ENCODE assay signal across 1 cellular context in the genomic region with DNA sequence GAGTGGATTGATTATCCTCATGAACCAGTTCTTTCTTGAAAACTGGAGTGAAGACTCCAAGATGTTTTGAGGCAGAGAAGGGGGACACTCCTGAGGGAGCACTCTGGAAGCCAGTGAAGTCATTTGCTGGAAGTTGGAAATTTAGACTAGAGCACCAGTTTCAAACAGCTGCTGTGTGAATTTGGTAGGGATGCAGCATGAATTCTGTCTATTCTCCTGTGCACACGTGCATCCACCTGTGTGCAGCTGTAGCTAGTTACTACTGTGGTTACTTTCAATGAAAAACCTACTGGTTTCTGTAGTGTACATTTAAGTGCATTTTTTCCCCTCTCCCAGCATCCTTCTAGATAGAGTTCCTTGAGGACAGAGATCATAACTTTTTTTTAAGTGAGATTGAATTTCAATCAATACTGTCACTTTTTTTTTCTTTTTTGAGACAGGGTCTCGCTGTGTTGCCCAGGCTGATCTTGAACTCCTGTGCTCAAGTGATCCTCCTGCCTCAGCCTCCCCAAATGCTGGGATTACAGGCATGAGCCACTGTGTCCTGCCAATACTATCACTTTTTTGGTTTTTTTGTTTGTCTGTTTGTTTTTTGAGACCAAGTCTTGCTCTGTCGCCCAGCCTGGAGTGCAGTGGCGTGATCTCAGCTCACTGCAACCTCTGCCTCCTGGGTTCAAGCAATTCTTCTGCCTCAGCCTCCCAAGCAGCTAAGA.
A peak's percentile ranks its signal among the peaks of the same experiment; 100 is the strongest.
TF ChIP-seq lines count a peak whose summit lies in the region.

No MANE protein-coding gene starts in this region.

TF ChIP-seq in GM12878, 131 proteins besides CTCF, POLR2A, EP300 and RAD21 (continued from another document):
- TF ChIP-seq, protein P1, sequence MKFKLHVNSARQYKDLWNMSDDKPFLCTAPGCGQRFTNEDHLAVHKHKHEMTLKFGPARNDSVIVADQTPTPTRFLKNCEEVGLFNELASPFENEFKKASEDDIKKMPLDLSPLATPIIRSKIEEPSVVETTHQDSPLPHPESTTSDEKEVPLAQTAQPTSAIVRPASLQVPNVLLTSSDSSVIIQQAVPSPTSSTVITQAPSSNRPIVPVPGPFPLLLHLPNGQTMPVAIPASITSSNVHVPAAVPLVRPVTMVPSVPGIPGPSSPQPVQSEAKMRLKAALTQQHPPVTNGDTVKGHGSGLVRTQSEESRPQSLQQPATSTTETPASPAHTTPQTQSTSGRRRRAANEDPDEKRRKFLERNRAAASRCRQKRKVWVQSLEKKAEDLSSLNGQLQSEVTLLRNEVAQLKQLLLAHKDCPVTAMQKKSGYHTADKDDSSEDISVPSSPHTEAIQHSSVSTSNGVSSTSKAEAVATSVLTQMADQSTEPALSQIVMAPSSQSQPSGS (IDR thresholded peaks at IDR 0.05; ENCODE audit: low read length) = no peak
- TF ChIP-seq ATF7 (IDR thresholded peaks at IDR 0.05; ENCODE audit: low read depth) (no peak), NFYA (IDR thresholded peaks at IDR 0.05; ENCODE audit: borderline replicate concordance, low read depth, low read length) (no peak), NFIC (IDR thresholded peaks at IDR 0.05; ENCODE audit: low read depth, low read length) (no peak), ZNF24 (IDR thresholded peaks at IDR 0.05) (0 out of 2 replicates have a peak, but pooled peaks have one; percentile 26), BHLHE40 (IDR thresholded peaks at IDR 0.05; ENCODE audit: borderline replicate concordance in 1 of 2, low read depth in 2 of 2, low read length in 1 of 2) (peak; percentile 62 to 78; a peak in 3 of 4 replicates), POU2F2 (IDR thresholded peaks at IDR 0.05; ENCODE audit: borderline replicate concordance, low read depth, low read length) (no peak), IKZF1 (conservative IDR thresholded peaks at IDR 0.05) (peak; percentile 24; the same call in 1 of the 2 replicates), SUPT20H (IDR thresholded peaks at IDR 0.05; ENCODE audit: borderline replicate concordance, control insufficient read depth, low read depth, low read length) (no peak), TCF12 (IDR thresholded peaks at IDR 0.05; ENCODE audit: low read depth, low read length) (peak; percentile 70; the same call in 1 of the 2 replicates), BACH1 (IDR thresholded peaks at IDR 0.05; ENCODE audit: borderline replicate concordance) (no peak), EED (IDR thresholded peaks at IDR 0.05; ENCODE audit: low read depth) (peak; percentile 57), RUNX3 (IDR thresholded peaks at IDR 0.05; ENCODE audit: low read length) (peak; percentile 78), TARDBP (IDR thresholded peaks at IDR 0.05; ENCODE audit: borderline replicate concordance) (no peak), CEBPB (IDR thresholded peaks at IDR 0.05; ENCODE audit: borderline replicate concordance in 1 of 2, low read depth in 2 of 2, low read length in 2 of 2) (no peak), RB1 (IDR thresholded peaks at IDR 0.05; ENCODE audit: borderline replicate concordance) (no peak), HDGF (IDR thresholded peaks at IDR 0.05) (peak; percentile 69; the same call in 1 of the 2 replicates), MXI1 (IDR thresholded peaks at IDR 0.05; ENCODE audit: low read depth, low read length) (peak; percentile 22; the same call in 1 of the 2 replicates), TCF3 (IDR thresholded peaks at IDR 0.05; ENCODE audit: borderline replicate concordance, insufficient read depth, low read depth, low read length) (peak; percentile 71; the same call in 1 of the 2 replicates), EZH2 (IDR thresholded peaks at IDR 0.05; ENCODE audit: borderline replicate concordance, control insufficient read depth, low read depth, low read length) (no peak)
- TF ChIP-seq, protein P2, sequence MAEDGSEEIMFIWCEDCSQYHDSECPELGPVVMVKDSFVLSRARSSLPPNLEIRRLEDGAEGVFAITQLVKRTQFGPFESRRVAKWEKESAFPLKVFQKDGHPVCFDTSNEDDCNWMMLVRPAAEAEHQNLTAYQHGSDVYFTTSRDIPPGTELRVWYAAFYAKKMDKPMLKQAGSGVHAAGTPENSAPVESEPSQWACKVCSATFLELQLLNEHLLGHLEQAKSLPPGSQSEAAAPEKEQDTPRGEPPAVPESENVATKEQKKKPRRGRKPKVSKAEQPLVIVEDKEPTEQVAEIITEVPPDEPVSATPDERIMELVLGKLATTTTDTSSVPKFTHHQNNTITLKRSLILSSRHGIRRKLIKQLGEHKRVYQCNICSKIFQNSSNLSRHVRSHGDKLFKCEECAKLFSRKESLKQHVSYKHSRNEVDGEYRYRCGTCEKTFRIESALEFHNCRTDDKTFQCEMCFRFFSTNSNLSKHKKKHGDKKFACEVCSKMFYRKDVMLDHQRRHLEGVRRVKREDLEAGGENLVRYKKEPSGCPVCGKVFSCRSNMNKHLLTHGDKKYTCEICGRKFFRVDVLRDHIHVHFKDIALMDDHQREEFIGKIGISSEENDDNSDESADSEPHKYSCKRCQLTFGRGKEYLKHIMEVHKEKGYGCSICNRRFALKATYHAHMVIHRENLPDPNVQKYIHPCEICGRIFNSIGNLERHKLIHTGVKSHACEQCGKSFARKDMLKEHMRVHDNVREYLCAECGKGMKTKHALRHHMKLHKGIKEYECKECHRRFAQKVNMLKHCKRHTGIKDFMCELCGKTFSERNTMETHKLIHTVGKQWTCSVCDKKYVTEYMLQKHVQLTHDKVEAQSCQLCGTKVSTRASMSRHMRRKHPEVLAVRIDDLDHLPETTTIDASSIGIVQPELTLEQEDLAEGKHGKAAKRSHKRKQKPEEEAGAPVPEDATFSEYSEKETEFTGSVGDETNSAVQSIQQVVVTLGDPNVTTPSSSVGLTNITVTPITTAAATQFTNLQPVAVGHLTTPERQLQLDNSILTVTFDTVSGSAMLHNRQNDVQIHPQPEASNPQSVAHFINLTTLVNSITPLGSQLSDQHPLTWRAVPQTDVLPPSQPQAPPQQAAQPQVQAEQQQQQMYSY (CRISPR knock-in tag; IDR thresholded peaks at IDR 0.05) = no peak
